ENCODE assay signal across 8 cellular contexts in genomic region chr11:6474423-6474792, GRCh38. TPM values are rescaled to one million over a fixed set of nuclear protein-coding genes. Genes with fewer than 3 reads are reported as not detected.
A peak's percentile ranks its signal among the peaks of the same experiment; 100 is the strongest.
DNase-seq lines count a peak whose midpoint lies in the region; ATAC-seq and TF ChIP-seq lines count a peak whose summit lies in the region.

No MANE protein-coding gene starts in this region.

- WGBS in testis, 2 donors: 31 to 32% methylated on average over 5 to 6 of the region's 6 CpGs

- peak overlapping the region; percentile 26 for H3K27ac Mint-ChIP-seq in activated CD4-positive, alpha-beta T cell treated with anti-CD3 and anti-CD28 coated beads, Interleukin-2, amount 10 ng/mL, durations not matched to agents 24 days and 14 days

- H3K27me3 Mint-ChIP-seq in activated CD4-positive, alpha-beta T cell treated with anti-CD3 and anti-CD28 coated beads, Interleukin-2, amount 10 ng/mL, durations not matched to agents 24 days and 14 days: peaks cover 6% of the 10 kb centered on the region

- peaks cover 18% of the 10 kb centered on the region for H3K36me3 Mint-ChIP-seq in activated CD4-positive, alpha-beta T cell treated with anti-CD3 and anti-CD28 coated beads, Interleukin-2, amount 10 ng/mL, durations not matched to agents 24 days and 14 days (ENCODE audit: low read depth)

- peaks cover 14 to 34% of the 10 kb centered on the region in 2 donors for H3K4me1 ChIP-seq in left lung
- H3K4me1 ChIP-seq in testis: peaks cover 10% of the 10 kb centered on the region

- peaks cover 19% of the 10 kb centered on the region for H3K4me1 Mint-ChIP-seq in activated CD4-positive, alpha-beta T cell treated with anti-CD3 and anti-CD28 coated beads, Interleukin-2, amount 10 ng/mL, durations not matched to agents 24 days and 14 days

- H3K9me3 Mint-ChIP-seq in activated CD4-positive, alpha-beta T cell treated with anti-CD3 and anti-CD28 coated beads, Interleukin-2, amount 10 ng/mL, durations not matched to agents 24 days and 14 days: no peaks in the 10 kb centered on the region

- intact Hi-C loops in activated CD4-positive, alpha-beta T cell treated with anti-CD3 and anti-CD28 coated beads, Interleukin-2, amount 10 ng/mL, durations not matched to agents 24 days and 14 days (cut with micrococcal nuclease): no loop called here
- intact Hi-C loops in left lung (cut with DNase I): no loop called here
- intact Hi-C loops in testis (cut with DNase I; ENCODE audit: low total_unique reads): no loop called here

- no peaks in the 10 kb centered on the region for H3K9me3 ChIP-seq in left lung
- no peaks in the 10 kb centered on the region for H3K9me3 ChIP-seq in testis

- no peak for TF ChIP-seq POLR2A in testis (IDR thresholded peaks at IDR 0.05)

- DNase-seq in activated CD4-positive, alpha-beta T cell treated with anti-CD3 and anti-CD28 coated beads, Interleukin-2, amount 10 ng/mL, durations not matched to agents 24 days and 14 days: no peak
- DNase-seq in activated CD4-positive, alpha-beta T cell treated with anti-CD3 and anti-CD28 coated beads for 4 hours: no peak
- DNase-seq in left lung: no peak
- no peak for DNase-seq in testis
- DNase-seq in NCI-H1048 (lab: John Stamatoyannopoulos, UW): no peak
- no peak for DNase-seq in foreskin melanocyte

- peak overlapping the region; percentile 51 to 72 for H3K4me3 ChIP-seq in left lung
- H3K4me3 ChIP-seq in testis: peak overlapping the region; percentile 81 to 82

- no peak for TF ChIP-seq CTCF in left lung (IDR thresholded peaks at IDR 0.05)
- TF ChIP-seq CTCF in testis (IDR thresholded peaks at IDR 0.05): no peak

- H3K27ac ChIP-seq in angular gyrus (ENCODE audit: low read depth, low read length) (peak overlapping the region; percentile 85), left lung (peak overlapping the region; percentile 90 to 97), testis (peak overlapping the region; percentile 82 to 86)

- H3K36me3 ChIP-seq in left lung (peaks cover 0 to 30% of the 10 kb centered on the region in 2 donors), testis (ENCODE audit: low read depth, missing control alignments) (no peaks in the 10 kb centered on the region)

- H3K27me3 ChIP-seq in left lung: no peaks in the 10 kb centered on the region
- no peaks in the 10 kb centered on the region for H3K27me3 ChIP-seq in testis

- H3K4me3 Mint-ChIP-seq in activated CD4-positive, alpha-beta T cell treated with anti-CD3 and anti-CD28 coated beads, Interleukin-2, amount 10 ng/mL, durations not matched to agents 24 days and 14 days: peak overlapping the region; percentile 79

- ATAC-seq in left lung (no peak), GM21825 (IDR thresholded peaks at IDR 0.05; ENCODE audit: unreplicated experiment) (no peak)

RNA-seq across cellular contexts. Expression of gene TRIM3, which starts 0.7 kb away (rescaled TPM):
- 3.4 and 4.1 TPM in 2 replicates for total RNA-seq in activated CD4-positive, alpha-beta T cell treated with anti-CD3 and anti-CD28 coated beads, Interleukin-2, amount 10 ng/mL, durations not matched to agents 24 days and 14 days
- 10 to 100 TPM; 20.6 to 24.5 TPM for total RNA-seq in left lung
- total RNA-seq in testis: 10 to 100 TPM; 29.4 TPM
- 15.0 TPM for polyA plus RNA-seq in testis (ENCODE audit: insufficient read depth, low read depth, low replicate concordance)

RNA-seq across cellular contexts. Expression of gene ARFIP2, which starts 6.7 kb away (rescaled TPM):
- 50.8 and 51.2 TPM in 2 replicates for total RNA-seq in activated CD4-positive, alpha-beta T cell treated with anti-CD3 and anti-CD28 coated beads, Interleukin-2, amount 10 ng/mL, durations not matched to agents 24 days and 14 days
- total RNA-seq in left lung: 10 to 100 TPM; 41.3 to 51.0 TPM
- total RNA-seq in testis: 10 to 100 TPM; 70.2 to 80.1 TPM
- polyA plus RNA-seq in testis (ENCODE audit: insufficient read depth, low read depth, low replicate concordance): 56.1 TPM

RNA-seq across cellular contexts. Expression of gene TIMM10B, which starts 6.9 kb away (rescaled TPM):
- total RNA-seq in activated CD4-positive, alpha-beta T cell treated with anti-CD3 and anti-CD28 coated beads, Interleukin-2, amount 10 ng/mL, durations not matched to agents 24 days and 14 days: 41.3 and 47.4 TPM in 2 replicates
- total RNA-seq in left lung: 10 to 100 TPM; 36.8 to 46.4 TPM
- 10 to 100 TPM; 49.1 to 55.1 TPM for total RNA-seq in testis
- polyA plus RNA-seq in testis (ENCODE audit: insufficient read depth, low read depth, low replicate concordance): 37.0 TPM

RNA-seq across cellular contexts. Expression of gene DNHD1, which starts 22.7 kb away (rescaled TPM):
- total RNA-seq in activated CD4-positive, alpha-beta T cell treated with anti-CD3 and anti-CD28 coated beads, Interleukin-2, amount 10 ng/mL, durations not matched to agents 24 days and 14 days: 21.5 and 22.8 TPM in 2 replicates
- total RNA-seq in left lung (10 to 100 TPM in 1 of 2 donors, 1 to 10 TPM in 1; 7.1 to 12.5 TPM), testis (100 to 1,000 TPM in 1 of 2 donors, 10 to 100 TPM in 1; 66.3 to 103 TPM)
- polyA plus RNA-seq in testis (ENCODE audit: insufficient read depth, low read depth, low replicate concordance): 83.2 TPM

RNA-seq across cellular contexts. Expression of gene HPX, which starts 33.6 kb away (rescaled TPM):
- total RNA-seq in activated CD4-positive, alpha-beta T cell treated with anti-CD3 and anti-CD28 coated beads, Interleukin-2, amount 10 ng/mL, durations not matched to agents 24 days and 14 days: not detected in 2 replicates
- under 1 TPM; 0.86 to 0.90 TPM for total RNA-seq in left lung
- total RNA-seq in testis: 1 to 10 TPM; 2.7 to 4.2 TPM
- polyA plus RNA-seq in testis (ENCODE audit: insufficient read depth, low read depth, low replicate concordance): 3.1 TPM
